13 cellular contexts compared by ENCODE assay signal in the genomic region with DNA sequence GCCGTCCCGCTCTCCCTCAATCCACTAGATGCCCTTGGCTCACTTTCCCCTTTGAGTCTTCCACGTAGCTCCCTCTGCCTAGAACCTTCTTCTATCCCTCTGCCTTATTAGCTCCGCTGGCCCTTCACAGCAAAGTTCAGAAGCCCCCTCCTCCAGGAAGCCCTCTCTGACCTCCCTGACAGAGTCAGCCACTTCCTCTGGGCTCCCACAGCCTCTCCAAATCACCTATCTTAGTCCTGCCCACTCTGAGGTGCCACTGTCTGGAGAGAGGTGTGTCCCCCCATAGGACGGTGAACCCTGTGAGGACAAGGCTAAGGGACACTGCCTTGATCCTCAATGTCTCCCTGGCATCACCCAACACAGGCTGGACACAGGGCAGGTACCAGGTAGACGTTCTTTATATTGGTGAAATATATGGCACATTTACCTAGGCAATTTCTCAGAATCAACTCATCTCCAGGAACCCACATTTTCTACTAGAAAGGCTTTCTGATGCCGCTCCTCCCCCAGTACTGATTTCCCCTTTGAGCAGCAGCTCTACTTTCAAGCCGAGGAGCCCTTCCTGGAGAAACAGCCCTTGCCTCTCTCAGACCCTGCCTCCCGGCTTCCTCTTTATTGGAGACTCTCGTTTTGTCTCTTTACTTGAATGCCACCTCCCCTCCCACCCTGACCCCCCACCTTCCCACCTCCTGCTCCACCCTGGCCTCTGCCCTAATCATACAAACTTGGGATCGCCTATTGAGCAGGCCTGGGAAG. TPM values are rescaled to one million over a fixed set of nuclear protein-coding genes. Genes with fewer than 3 reads are reported as not detected.
A peak's percentile ranks its signal among the peaks of the same experiment; 100 is the strongest.
DNase-seq lines count a peak whose midpoint lies in the region; ATAC-seq and TF ChIP-seq lines count a peak whose summit lies in the region.
"Had no signal": no experiment of that assay in that cellular context is flagged by ENCODE, and none has a peak within 500 bp of the region (broad histone marks: within the 10 kb centered on the region; RNA-seq: fewer than 3 reads in every experiment).

No MANE protein-coding gene starts in this region.

- DNase-seq in activated CD8-positive, alpha-beta memory T cell treated with anti-CD3 and anti-CD28 coated beads for 24 hours, result peak; percentile 76
- DNase-seq in activated CD8-positive, alpha-beta memory T cell treated with anti-CD3 and anti-CD28 coated beads, Interleukin-2, amount 50 U/mL, for 4 hours, result no peak
- DNase-seq in activated B cell treated with CpG ODN at 0.5 μM for 24 hours (no peak), GM19238 (ENCODE audit: insufficient read length, low spot score) (no peak), DMS79 treated with DMSO at 0.1 percent for 48 hours (lab: John Stamatoyannopoulos, UW) (no peak)
- DNase-seq in effector memory CD4-positive, alpha-beta T cell, result no peak
- DNase-seq in stimulated activated naive CD4-positive, alpha-beta T cell (lab: John Stamatoyannopoulos, UW), result peak in 4 of 6 experiments; percentile 12 to 50 (median 35)
- DNase-seq: DMS153, OCI-M1, retina had no signal

- H3K4me3 Mint-ChIP-seq in activated B cell treated with CpG ODN at 0.5 μM for 24 hours, result no peak overlapping the region
- H3K4me3 Mint-ChIP-seq: GM23338, type B pancreatic cell had no signal

- peak overlapping the region; percentile 18 for H3K4me3 ChIP-seq in effector memory CD4-positive, alpha-beta T cell (ENCODE audit: insufficient read depth, low read depth, low read length, poor library complexity, severe bottlenecking)
- H3K4me3 ChIP-seq: GM23338 had no signal

- intact Hi-C loops in activated B cell treated with CpG ODN at 0.5 μM for 24 hours (cut with micrococcal nuclease), result no loop called here

- peak overlapping the region; percentile 59 for H3K27ac ChIP-seq in effector memory CD4-positive, alpha-beta T cell (ENCODE audit: insufficient read depth, low read length, poor library complexity, severe bottlenecking)

- POLR2A ChIA-PET in activated B cell treated with CpG ODN at 0.5 μM for 24 hours (lab: Charles Lee), result interaction anchor here (2.6 to 6.9 kb wide), 2 partner anchors 7 to 31 kb away, joined by 19 to 119 read pairs; a partner anchor contains a TSS

- no peaks in the 10 kb centered on the region for H3K9me3 Mint-ChIP-seq in activated B cell treated with CpG ODN at 0.5 μM for 24 hours
- H3K9me3 Mint-ChIP-seq: GM23338, type B pancreatic cell had no signal

- no peaks in the 10 kb centered on the region for H3K27me3 Mint-ChIP-seq in activated B cell treated with CpG ODN at 0.5 μM for 24 hours

- peak overlapping the region; percentile 41 for H3K27ac Mint-ChIP-seq in activated B cell treated with CpG ODN at 0.5 μM for 24 hours
- H3K27ac Mint-ChIP-seq: GM23338, type B pancreatic cell had no signal

- H3K4me1 ChIP-seq in effector memory CD4-positive, alpha-beta T cell (ENCODE audit: control insufficient read depth, insufficient read depth, low read length, poor library complexity, severe bottlenecking), result peaks cover 47% of the 10 kb centered on the region

- peaks cover 1% of the 10 kb centered on the region for H3K36me3 ChIP-seq in effector memory CD4-positive, alpha-beta T cell (ENCODE audit: control insufficient read depth, insufficient read depth, low read length)

- CTCF ChIA-PET in activated B cell treated with CpG ODN at 0.5 μM for 24 hours (lab: Charles Lee), result no interaction called here

- peaks cover 17% of the 10 kb centered on the region for H3K4me1 Mint-ChIP-seq in activated B cell treated with CpG ODN at 0.5 μM for 24 hours

- H3K27me3 ChIP-seq in effector memory CD4-positive, alpha-beta T cell (replicated peaks; ENCODE audit: control insufficient read depth, insufficient read depth, low read length, poor library complexity, severe bottlenecking), result no peaks in the 10 kb centered on the region

- ATAC-seq in activated B cell treated with CpG ODN at 0.5 μM for 24 hours (ENCODE audit: low read depth), result no peak
- no peak for ATAC-seq in GM21737 (IDR thresholded peaks at IDR 0.05; ENCODE audit: unreplicated experiment)
- ATAC-seq: GM23338 had no signal

- peaks cover 7% of the 10 kb centered on the region for H3K36me3 Mint-ChIP-seq in activated B cell treated with CpG ODN at 0.5 μM for 24 hours (ENCODE audit: low read depth)

- H3K9me3 ChIP-seq in effector memory CD4-positive, alpha-beta T cell (ENCODE audit: control insufficient read depth, low read length), result no peaks in the 10 kb centered on the region

- TF ChIP-seq CTCF in activated B cell treated with CpG ODN at 0.5 μM for 24 hours (IDR thresholded peaks at IDR 0.05), result no peak

RNA-seq across cellular contexts. Expression of a gene that starts 3.4 kb away (rescaled TPM):
- 80.7 and 88.5 TPM in 2 replicates for total RNA-seq in activated B cell treated with CpG ODN at 0.5 μM for 24 hours

RNA-seq across cellular contexts. Expression of a gene that starts 6.8 kb away (rescaled TPM):
- total RNA-seq in activated B cell treated with CpG ODN at 0.5 μM for 24 hours, result 11.7 and 14.2 TPM in 2 replicates

RNA-seq across cellular contexts. Expression of a gene that starts 19.2 kb away (rescaled TPM):
- 3.7 and 4.6 TPM in 2 replicates for total RNA-seq in activated B cell treated with CpG ODN at 0.5 μM for 24 hours

RNA-seq across cellular contexts. Expression of a gene that starts 40.0 kb away (rescaled TPM):
- 30.1 and 31.6 TPM in 2 replicates for total RNA-seq in activated B cell treated with CpG ODN at 0.5 μM for 24 hours

RNA-seq across cellular contexts. Expression of a gene that starts 40.5 kb away (rescaled TPM):
- 22.2 and 25.2 TPM in 2 replicates for total RNA-seq in activated B cell treated with CpG ODN at 0.5 μM for 24 hours

Comparison
In these comparisons a context has a peak if more than half of its experiments do, and no peak if none do; other contexts are left out.
1. DNase-seq: peak in activated CD8-positive, alpha-beta memory T cell treated with anti-CD3 and anti-CD28 coated beads for 24 hours (single experiment) and stimulated activated naive CD4-positive, alpha-beta T cell (4 of 6); none in activated CD8-positive, alpha-beta memory T cell treated with anti-CD3 and anti-CD28 coated beads, Interleukin-2, amount 50 U/mL, for 4 hours (single experiment), activated B cell treated with CpG ODN at 0.5 μM for 24 hours (single experiment), effector memory CD4-positive, alpha-beta T cell (0 of 3), GM19238 (single experiment) and DMS79 treated with DMSO at 0.1 percent for 48 hours (single experiment).